ENCODE assay signal across 8 cellular contexts in genomic region chr1:247008406-247008799, GRCh38. TPM values are rescaled to one million over a fixed set of nuclear protein-coding genes. Genes with fewer than 3 reads are reported as not detected.
A peak's percentile ranks its signal among the peaks of the same experiment; 100 is the strongest.
DNase-seq lines count a peak whose midpoint lies in the region; ATAC-seq, FAIRE-seq and TF ChIP-seq lines count a peak whose summit lies in the region.

No MANE protein-coding gene starts in this region.

- no peaks in the 10 kb centered on the region for H3K27me3 Mint-ChIP-seq in astrocyte (ENCODE audit: low read depth, unreplicated experiment)

- peaks cover 15% of the 10 kb centered on the region for H3K36me3 Mint-ChIP-seq in astrocyte (ENCODE audit: low read depth, unreplicated experiment)

- 93% methylated on average over 13 of the region's 13 CpGs for WGBS in mesenchymal stem cell
- 85 to 92% (median 85%) methylated on average over 13 of the region's 13 CpGs for WGBS in adrenal gland, 4 donors
- 83 to 85% (median 84%) methylated on average over 13 of the region's 13 CpGs for WGBS in psoas muscle, 3 donors

- peaks cover 13% of the 10 kb centered on the region for H3K9me3 Mint-ChIP-seq in astrocyte (ENCODE audit: unreplicated experiment)

- H3K4me2 ChIP-seq in astrocyte (ENCODE audit: low read length) (peak overlapping the region; percentile 83), mesenchymal stem cell (ENCODE audit: low read length, poor library complexity, severe bottlenecking) (peak overlapping the region; percentile 67)

- DNase-seq in HAP-1 (ENCODE audit: low spot score in 2 of 2) (no peak), astrocyte (ENCODE audit: low read depth) (no peak), mesenchymal stem cell (no peak), adrenal gland (no peak), SHP77 (lab: John Stamatoyannopoulos, UW) (no peak), psoas muscle (no peak)

- H3K27ac ChIP-seq in ACC112 (ENCODE audit: low read depth, low read length), result no peak overlapping the region
- H3K27ac ChIP-seq in astrocyte (ENCODE audit: low read depth, low read length), result no peak overlapping the region
- no peak overlapping the region for H3K27ac ChIP-seq in mesenchymal stem cell (ENCODE audit: low read length, poor library complexity, severe bottlenecking)
- H3K27ac ChIP-seq in adrenal gland, result no peak overlapping the region
- no peak overlapping the region for H3K27ac ChIP-seq in psoas muscle

- H3K79me2 ChIP-seq in ACC112 (ENCODE audit: control insufficient read depth, insufficient read depth, low read length, unreplicated experiment), result peaks cover 22% of the 10 kb centered on the region
- peaks cover 35% of the 10 kb centered on the region for H3K79me2 ChIP-seq in astrocyte (ENCODE audit: insufficient read depth, low read length)

- H3K4me3 Mint-ChIP-seq in astrocyte (ENCODE audit: unreplicated experiment), result peak overlapping the region; percentile 99

- H3K18ac ChIP-seq in mesenchymal stem cell (ENCODE audit: low read depth in 1 of 2, low read length in 2 of 2), result no peak overlapping the region

- H3K4me1 ChIP-seq in ACC112 (ENCODE audit: control insufficient read depth, insufficient read depth, low read length, unreplicated experiment) (peaks cover 4% of the 10 kb centered on the region), HAP-1 (peaks cover 7% of the 10 kb centered on the region), astrocyte (ENCODE audit: insufficient read depth, low read length) (peaks cover 3% of the 10 kb centered on the region), mesenchymal stem cell (ENCODE audit: control insufficient read depth, insufficient read depth, low read depth, low read length) (no peaks in the 10 kb centered on the region), adrenal gland (replicated peaks in 1 of 2) (no peaks in the 10 kb centered on the region), psoas muscle (no peaks in the 10 kb centered on the region)

- intact Hi-C loops in adrenal gland (cut with DNase I), result no loop called here
- intact Hi-C loops in psoas muscle (cut with DNase I), result no loop called here

- H3K9me3 ChIP-seq in HAP-1 (peaks cover 26% of the 10 kb centered on the region), astrocyte (ENCODE audit: insufficient read depth, low read depth, low read length) (no peaks in the 10 kb centered on the region), mesenchymal stem cell (ENCODE audit: control insufficient read depth, low read length) (peaks cover 19% of the 10 kb centered on the region), adrenal gland (replicated peaks in 1 of 3) (no peaks in the 10 kb centered on the region), psoas muscle (peaks cover 12% of the 10 kb centered on the region)

- H2AK5ac ChIP-seq in mesenchymal stem cell (ENCODE audit: low read length, severe bottlenecking), result no peak overlapping the region

- no peak for ATAC-seq in HG03135 (IDR thresholded peaks at IDR 0.05; ENCODE audit: unreplicated experiment)
- ATAC-seq in psoas muscle, result no peak

- H2BK15ac ChIP-seq in mesenchymal stem cell (ENCODE audit: low read depth, poor library complexity, severe bottlenecking), result no peak overlapping the region

- peaks cover 15% of the 10 kb centered on the region for H3K36me3 ChIP-seq in ACC112 (ENCODE audit: insufficient read depth, low read length)
- peaks cover 26% of the 10 kb centered on the region for H3K36me3 ChIP-seq in HAP-1 (replicated peaks)
- no peaks in the 10 kb centered on the region for H3K36me3 ChIP-seq in astrocyte (ENCODE audit: insufficient read depth, low read length)
- H3K36me3 ChIP-seq in mesenchymal stem cell (ENCODE audit: control insufficient read depth in 1 of 2, insufficient read depth in 2 of 2, low read depth in 1 of 2, low read length in 2 of 2), result no peaks in the 10 kb centered on the region
- no peaks in the 10 kb centered on the region for H3K36me3 ChIP-seq in adrenal gland (replicated peaks in 1 of 2)
- H3K36me3 ChIP-seq in psoas muscle (ENCODE audit: insufficient read depth in 1 of 2, low read depth in 1 of 2), result no peaks in the 10 kb centered on the region

- H3K4me1 Mint-ChIP-seq in astrocyte (ENCODE audit: low read depth, unreplicated experiment), result no peaks in the 10 kb centered on the region

- H4K20me1 ChIP-seq in astrocyte (ENCODE audit: insufficient read depth, low read length), result no peaks in the 10 kb centered on the region

- no peak overlapping the region for H3K4ac ChIP-seq in mesenchymal stem cell (ENCODE audit: low read depth in 1 of 2, low read length in 2 of 2)

- in situ Hi-C loops in HAP-1 (cut with MboI; ENCODE audit: low sequenced_read_pairs), result no loop called here

- no peak overlapping the region for H4K8ac ChIP-seq in mesenchymal stem cell (ENCODE audit: low read length)

- no peak overlapping the region for H3K9ac ChIP-seq in astrocyte (ENCODE audit: low read length)
- peak overlapping the region; percentile 87 for H3K9ac ChIP-seq in mesenchymal stem cell (ENCODE audit: low read length)

- H3K23ac ChIP-seq in mesenchymal stem cell (ENCODE audit: low read length in 2 of 2), result no peak overlapping the region

- no peak for TF ChIP-seq POLR2A in adrenal gland (IDR thresholded peaks at IDR 0.05)

- TF ChIP-seq CTCF in astrocyte (IDR thresholded peaks at IDR 0.05; ENCODE audit: insufficient read depth, low read depth, low read length) (no peak), adrenal gland (IDR thresholded peaks at IDR 0.05) (no peak), psoas muscle (IDR thresholded peaks at IDR 0.05) (no peak)

- H2BK12ac ChIP-seq in mesenchymal stem cell (ENCODE audit: low read length in 2 of 2), result no peak overlapping the region

- H3K4me3 ChIP-seq in ACC112 (ENCODE audit: low read depth, low read length) (peak overlapping the region; percentile 96), HAP-1 (peak overlapping the region; percentile 90), astrocyte (ENCODE audit: insufficient read depth, low read depth, low read length) (peak overlapping the region; percentile 84), mesenchymal stem cell (ENCODE audit: insufficient read depth in 1 of 2, low read depth in 1 of 2, low read length in 2 of 2) (peak overlapping the region in 1 of 2 experiments; percentile 84), adrenal gland (peak overlapping the region in 2 of 4 donors; percentile 7 to 56), psoas muscle (no peak overlapping the region)

- FAIRE-seq in astrocyte (lab: Jason Lieb, UNC), result no peak

- H3K27me3 ChIP-seq in ACC112 (ENCODE audit: insufficient read depth, low read length) (no peaks in the 10 kb centered on the region), HAP-1 (ENCODE audit: low read depth) (no peaks in the 10 kb centered on the region), astrocyte (ENCODE audit: insufficient read depth, low read length) (no peaks in the 10 kb centered on the region), mesenchymal stem cell (ENCODE audit: control insufficient read depth in 1 of 2, insufficient read depth in 1 of 2, low read length in 2 of 2) (no peaks in the 10 kb centered on the region), adrenal gland (peaks cover 6% of the 10 kb centered on the region), psoas muscle (ENCODE audit: insufficient read depth in 3 of 3, low read length in 2 of 3) (peaks cover 0 to 35% (median 12%) of the 10 kb centered on the region in 3 donors)

- H4K91ac ChIP-seq in mesenchymal stem cell (ENCODE audit: low read length), result no peak overlapping the region

- no peak overlapping the region for H3K27ac Mint-ChIP-seq in astrocyte (ENCODE audit: unreplicated experiment)

- no peak overlapping the region for H2BK120ac ChIP-seq in mesenchymal stem cell (ENCODE audit: low read depth, low read length)

- H2BK5ac ChIP-seq in mesenchymal stem cell (ENCODE audit: low read depth, low read length, poor library complexity, severe bottlenecking), result no peak overlapping the region

- H3K79me1 ChIP-seq in mesenchymal stem cell (replicated peaks; ENCODE audit: low read length, poor library complexity, severe bottlenecking), result peaks cover 2% of the 10 kb centered on the region

- no peak overlapping the region for H3K14ac ChIP-seq in mesenchymal stem cell (ENCODE audit: low read length in 2 of 2)

- H2AFZ ChIP-seq in ACC112 (ENCODE audit: low read length, unreplicated experiment), result peak overlapping the region; percentile 21
- H2AFZ ChIP-seq in astrocyte (ENCODE audit: low read depth, low read length), result peak overlapping the region; percentile 89
- H2AFZ ChIP-seq in mesenchymal stem cell (ENCODE audit: low read depth, low read length), result no peak overlapping the region

RNA-seq across cellular contexts. Expression of gene ZNF695, which starts 0.5 kb away (rescaled TPM):
- total RNA-seq in astrocyte, result 1.5 and 2.5 TPM in 2 replicates
- polyA plus RNA-seq in mesenchymal stem cell (2013, experiment 1 of 2), result 0.58 TPM
- polyA plus RNA-seq in mesenchymal stem cell (2013, experiment 2 of 2), result 0.77 TPM
- total RNA-seq in adrenal gland, result 1 to 10 TPM in 1 of 8 donors, under 1 TPM in 3, not detected in 4; 0.19 to 1.8 (median 0.34) TPM
- polyA plus RNA-seq in adrenal gland, result under 1 TPM in 2 of 3 donors, not detected in 1; 0.07 to 0.13 TPM
- not detected for total RNA-seq in psoas muscle
- under 1 TPM in 1 of 3 donors, not detected in 2; 0.03 TPM for polyA plus RNA-seq in psoas muscle
